Comparison of ENCODE assay signal across 1 cellular context in the genomic region with DNA sequence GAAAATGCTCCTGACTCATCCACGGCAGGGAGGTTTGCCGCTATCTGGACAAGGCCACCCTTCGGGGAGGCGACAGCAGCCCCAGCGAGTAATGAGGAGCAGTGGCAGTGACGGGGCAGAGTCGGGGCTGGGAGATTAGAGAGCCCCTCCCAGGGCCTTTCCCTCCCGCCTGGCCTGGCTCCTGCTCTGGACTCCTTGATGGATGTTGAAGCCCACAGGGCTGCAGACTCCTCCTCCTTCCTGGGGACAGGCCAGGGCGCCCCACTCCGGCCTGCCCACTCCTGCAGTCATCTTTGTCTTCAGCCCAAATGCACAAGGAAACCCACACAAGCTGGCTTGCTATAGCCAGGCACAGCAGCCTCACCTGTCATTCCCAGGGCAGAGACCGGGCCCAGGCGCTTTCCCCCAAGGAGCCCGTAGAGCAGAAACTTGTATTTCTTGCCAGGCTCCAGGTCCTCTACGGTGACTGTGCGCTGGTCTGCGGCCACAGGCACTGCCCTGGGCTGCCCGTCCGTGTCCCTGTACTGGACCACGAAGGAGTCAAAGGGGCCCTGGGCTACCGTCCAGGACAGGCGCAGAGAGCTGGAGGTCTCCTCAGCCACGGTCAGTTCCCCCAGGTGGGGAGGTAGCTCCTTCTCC.
TF ChIP-seq lines count a peak whose summit lies in the region.

No MANE protein-coding gene starts in this region.

TF ChIP-seq in K562, 482 proteins besides CTCF, POLR2A, EP300 and RAD21 (continued from another document and continues in another):
- TF ChIP-seq HMBOX1 (IDR thresholded peaks at IDR 0.05) (no peak), BRCA1 (IDR thresholded peaks at IDR 0.05) (no peak), BRCA1 (CRISPR knock-in tag; IDR thresholded peaks at IDR 0.05) (no peak), TEAD1 (CRISPR knock-in tag; IDR thresholded peaks at IDR 0.05) (no peak), DMBX1 (CRISPR knock-in tag; IDR thresholded peaks at IDR 0.05; ENCODE audit: borderline replicate concordance) (peak; percentile 77), CHD1 (IDR thresholded peaks at IDR 0.05; ENCODE audit: low read length) (no peak), CLOCK (CRISPR knock-in tag; IDR thresholded peaks at IDR 0.05; ENCODE audit: borderline replicate concordance) (peak; percentile 51; the same call in 1 of the 2 replicates), MXD1 (CRISPR knock-in tag; IDR thresholded peaks at IDR 0.05; ENCODE audit: borderline replicate concordance, poor library complexity, severe bottlenecking) (no peak), ZNF316 (IDR thresholded peaks at IDR 0.05) (no peak), E2F5 (CRISPR knock-in tag; IDR thresholded peaks at IDR 0.05) (no peak), MAFK (IDR thresholded peaks at IDR 0.05; ENCODE audit: low read length) (no peak), BRF2 (IDR thresholded peaks at IDR 0.05; ENCODE audit: borderline replicate concordance, insufficient read depth, insufficient read length) (no peak), HOMEZ (CRISPR knock-in tag; IDR thresholded peaks at IDR 0.05) (no peak), CAMTA2 (CRISPR knock-in tag; conservative IDR thresholded peaks at IDR 0.05) (no peak), SRSF9 (IDR thresholded peaks at IDR 0.05; ENCODE audit: borderline replicate concordance, low read depth, low read length) (no peak), MECOM (CRISPR knock-in tag; IDR thresholded peaks at IDR 0.05) (no peak), SRF (CRISPR knock-in tag; IDR thresholded peaks at IDR 0.05) (peak in 1 of 2 experiments; percentile 24; a peak in 1 of 4 replicates), PTTG1 (tag; IDR thresholded peaks at IDR 0.05; ENCODE audit: low read depth) (no peak), CXXC5 (CRISPR knock-in tag; IDR thresholded peaks at IDR 0.05) (peak; percentile 65), TOE1 (IDR thresholded peaks at IDR 0.05; ENCODE audit: borderline replicate concordance) (peak; percentile 48; the same call in 1 of the 2 replicates), TOE1 (CRISPR knock-in tag; IDR thresholded peaks at IDR 0.05; ENCODE audit: borderline replicate concordance, low read depth) (no peak), ZSCAN32 (CRISPR knock-in tag; IDR thresholded peaks at IDR 0.05) (no peak), ZNF140 (CRISPR knock-in tag; IDR thresholded peaks at IDR 0.05) (no peak), KAT8 (IDR thresholded peaks at IDR 0.05; ENCODE audit: low read depth) (no peak), ZNF121 (CRISPR knock-in tag; conservative IDR thresholded peaks at IDR 0.05) (no peak), EWSR1 (IDR thresholded peaks at IDR 0.05; ENCODE audit: borderline replicate concordance, low read depth, partially characterized antibody) (no peak), XRCC3 (IDR thresholded peaks at IDR 0.05) (no peak), CEBPB (tag; IDR thresholded peaks at IDR 0.05) (no peak), ZNF212 (CRISPR knock-in tag; IDR thresholded peaks at IDR 0.05) (no peak)
- TF ChIP-seq, protein P1, sequence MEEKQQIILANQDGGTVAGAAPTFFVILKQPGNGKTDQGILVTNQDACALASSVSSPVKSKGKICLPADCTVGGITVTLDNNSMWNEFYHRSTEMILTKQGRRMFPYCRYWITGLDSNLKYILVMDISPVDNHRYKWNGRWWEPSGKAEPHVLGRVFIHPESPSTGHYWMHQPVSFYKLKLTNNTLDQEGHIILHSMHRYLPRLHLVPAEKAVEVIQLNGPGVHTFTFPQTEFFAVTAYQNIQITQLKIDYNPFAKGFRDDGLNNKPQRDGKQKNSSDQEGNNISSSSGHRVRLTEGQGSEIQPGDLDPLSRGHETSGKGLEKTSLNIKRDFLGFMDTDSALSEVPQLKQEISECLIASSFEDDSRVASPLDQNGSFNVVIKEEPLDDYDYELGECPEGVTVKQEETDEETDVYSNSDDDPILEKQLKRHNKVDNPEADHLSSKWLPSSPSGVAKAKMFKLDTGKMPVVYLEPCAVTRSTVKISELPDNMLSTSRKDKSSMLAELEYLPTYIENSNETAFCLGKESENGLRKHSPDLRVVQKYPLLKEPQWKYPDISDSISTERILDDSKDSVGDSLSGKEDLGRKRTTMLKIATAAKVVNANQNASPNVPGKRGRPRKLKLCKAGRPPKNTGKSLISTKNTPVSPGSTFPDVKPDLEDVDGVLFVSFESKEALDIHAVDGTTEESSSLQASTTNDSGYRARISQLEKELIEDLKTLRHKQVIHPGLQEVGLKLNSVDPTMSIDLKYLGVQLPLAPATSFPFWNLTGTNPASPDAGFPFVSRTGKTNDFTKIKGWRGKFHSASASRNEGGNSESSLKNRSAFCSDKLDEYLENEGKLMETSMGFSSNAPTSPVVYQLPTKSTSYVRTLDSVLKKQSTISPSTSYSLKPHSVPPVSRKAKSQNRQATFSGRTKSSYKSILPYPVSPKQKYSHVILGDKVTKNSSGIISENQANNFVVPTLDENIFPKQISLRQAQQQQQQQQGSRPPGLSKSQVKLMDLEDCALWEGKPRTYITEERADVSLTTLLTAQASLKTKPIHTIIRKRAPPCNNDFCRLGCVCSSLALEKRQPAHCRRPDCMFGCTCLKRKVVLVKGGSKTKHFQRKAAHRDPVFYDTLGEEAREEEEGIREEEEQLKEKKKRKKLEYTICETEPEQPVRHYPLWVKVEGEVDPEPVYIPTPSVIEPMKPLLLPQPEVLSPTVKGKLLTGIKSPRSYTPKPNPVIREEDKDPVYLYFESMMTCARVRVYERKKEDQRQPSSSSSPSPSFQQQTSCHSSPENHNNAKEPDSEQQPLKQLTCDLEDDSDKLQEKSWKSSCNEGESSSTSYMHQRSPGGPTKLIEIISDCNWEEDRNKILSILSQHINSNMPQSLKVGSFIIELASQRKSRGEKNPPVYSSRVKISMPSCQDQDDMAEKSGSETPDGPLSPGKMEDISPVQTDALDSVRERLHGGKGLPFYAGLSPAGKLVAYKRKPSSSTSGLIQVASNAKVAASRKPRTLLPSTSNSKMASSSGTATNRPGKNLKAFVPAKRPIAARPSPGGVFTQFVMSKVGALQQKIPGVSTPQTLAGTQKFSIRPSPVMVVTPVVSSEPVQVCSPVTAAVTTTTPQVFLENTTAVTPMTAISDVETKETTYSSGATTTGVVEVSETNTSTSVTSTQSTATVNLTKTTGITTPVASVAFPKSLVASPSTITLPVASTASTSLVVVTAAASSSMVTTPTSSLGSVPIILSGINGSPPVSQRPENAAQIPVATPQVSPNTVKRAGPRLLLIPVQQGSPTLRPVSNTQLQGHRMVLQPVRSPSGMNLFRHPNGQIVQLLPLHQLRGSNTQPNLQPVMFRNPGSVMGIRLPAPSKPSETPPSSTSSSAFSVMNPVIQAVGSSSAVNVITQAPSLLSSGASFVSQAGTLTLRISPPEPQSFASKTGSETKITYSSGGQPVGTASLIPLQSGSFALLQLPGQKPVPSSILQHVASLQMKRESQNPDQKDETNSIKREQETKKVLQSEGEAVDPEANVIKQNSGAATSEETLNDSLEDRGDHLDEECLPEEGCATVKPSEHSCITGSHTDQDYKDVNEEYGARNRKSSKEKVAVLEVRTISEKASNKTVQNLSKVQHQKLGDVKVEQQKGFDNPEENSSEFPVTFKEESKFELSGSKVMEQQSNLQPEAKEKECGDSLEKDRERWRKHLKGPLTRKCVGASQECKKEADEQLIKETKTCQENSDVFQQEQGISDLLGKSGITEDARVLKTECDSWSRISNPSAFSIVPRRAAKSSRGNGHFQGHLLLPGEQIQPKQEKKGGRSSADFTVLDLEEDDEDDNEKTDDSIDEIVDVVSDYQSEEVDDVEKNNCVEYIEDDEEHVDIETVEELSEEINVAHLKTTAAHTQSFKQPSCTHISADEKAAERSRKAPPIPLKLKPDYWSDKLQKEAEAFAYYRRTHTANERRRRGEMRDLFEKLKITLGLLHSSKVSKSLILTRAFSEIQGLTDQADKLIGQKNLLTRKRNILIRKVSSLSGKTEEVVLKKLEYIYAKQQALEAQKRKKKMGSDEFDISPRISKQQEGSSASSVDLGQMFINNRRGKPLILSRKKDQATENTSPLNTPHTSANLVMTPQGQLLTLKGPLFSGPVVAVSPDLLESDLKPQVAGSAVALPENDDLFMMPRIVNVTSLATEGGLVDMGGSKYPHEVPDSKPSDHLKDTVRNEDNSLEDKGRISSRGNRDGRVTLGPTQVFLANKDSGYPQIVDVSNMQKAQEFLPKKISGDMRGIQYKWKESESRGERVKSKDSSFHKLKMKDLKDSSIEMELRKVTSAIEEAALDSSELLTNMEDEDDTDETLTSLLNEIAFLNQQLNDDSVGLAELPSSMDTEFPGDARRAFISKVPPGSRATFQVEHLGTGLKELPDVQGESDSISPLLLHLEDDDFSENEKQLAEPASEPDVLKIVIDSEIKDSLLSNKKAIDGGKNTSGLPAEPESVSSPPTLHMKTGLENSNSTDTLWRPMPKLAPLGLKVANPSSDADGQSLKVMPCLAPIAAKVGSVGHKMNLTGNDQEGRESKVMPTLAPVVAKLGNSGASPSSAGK (IDR thresholded peaks at IDR 0.05) = peak; percentile 85
- TF ChIP-seq, protein P2, sequence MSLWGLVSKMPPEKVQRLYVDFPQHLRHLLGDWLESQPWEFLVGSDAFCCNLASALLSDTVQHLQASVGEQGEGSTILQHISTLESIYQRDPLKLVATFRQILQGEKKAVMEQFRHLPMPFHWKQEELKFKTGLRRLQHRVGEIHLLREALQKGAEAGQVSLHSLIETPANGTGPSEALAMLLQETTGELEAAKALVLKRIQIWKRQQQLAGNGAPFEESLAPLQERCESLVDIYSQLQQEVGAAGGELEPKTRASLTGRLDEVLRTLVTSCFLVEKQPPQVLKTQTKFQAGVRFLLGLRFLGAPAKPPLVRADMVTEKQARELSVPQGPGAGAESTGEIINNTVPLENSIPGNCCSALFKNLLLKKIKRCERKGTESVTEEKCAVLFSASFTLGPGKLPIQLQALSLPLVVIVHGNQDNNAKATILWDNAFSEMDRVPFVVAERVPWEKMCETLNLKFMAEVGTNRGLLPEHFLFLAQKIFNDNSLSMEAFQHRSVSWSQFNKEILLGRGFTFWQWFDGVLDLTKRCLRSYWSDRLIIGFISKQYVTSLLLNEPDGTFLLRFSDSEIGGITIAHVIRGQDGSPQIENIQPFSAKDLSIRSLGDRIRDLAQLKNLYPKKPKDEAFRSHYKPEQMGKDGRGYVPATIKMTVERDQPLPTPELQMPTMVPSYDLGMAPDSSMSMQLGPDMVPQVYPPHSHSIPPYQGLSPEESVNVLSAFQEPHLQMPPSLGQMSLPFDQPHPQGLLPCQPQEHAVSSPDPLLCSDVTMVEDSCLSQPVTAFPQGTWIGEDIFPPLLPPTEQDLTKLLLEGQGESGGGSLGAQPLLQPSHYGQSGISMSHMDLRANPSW (CRISPR knock-in tag; IDR thresholded peaks at IDR 0.05) = no peak
- TF ChIP-seq, protein P3, sequence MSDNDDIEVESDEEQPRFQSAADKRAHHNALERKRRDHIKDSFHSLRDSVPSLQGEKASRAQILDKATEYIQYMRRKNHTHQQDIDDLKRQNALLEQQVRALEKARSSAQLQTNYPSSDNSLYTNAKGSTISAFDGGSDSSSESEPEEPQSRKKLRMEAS (CRISPR knock-in tag; IDR thresholded peaks at IDR 0.05) = peak; percentile 45
- TF ChIP-seq, protein P4, sequence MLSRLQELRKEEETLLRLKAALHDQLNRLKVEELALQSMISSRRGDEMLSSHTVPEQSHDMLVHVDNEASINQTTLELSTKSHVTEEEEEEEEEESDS (CRISPR knock-in tag; IDR thresholded peaks at IDR 0.05) = no peak
